ENCODE assay signal across 16 cellular contexts in the genomic region with DNA sequence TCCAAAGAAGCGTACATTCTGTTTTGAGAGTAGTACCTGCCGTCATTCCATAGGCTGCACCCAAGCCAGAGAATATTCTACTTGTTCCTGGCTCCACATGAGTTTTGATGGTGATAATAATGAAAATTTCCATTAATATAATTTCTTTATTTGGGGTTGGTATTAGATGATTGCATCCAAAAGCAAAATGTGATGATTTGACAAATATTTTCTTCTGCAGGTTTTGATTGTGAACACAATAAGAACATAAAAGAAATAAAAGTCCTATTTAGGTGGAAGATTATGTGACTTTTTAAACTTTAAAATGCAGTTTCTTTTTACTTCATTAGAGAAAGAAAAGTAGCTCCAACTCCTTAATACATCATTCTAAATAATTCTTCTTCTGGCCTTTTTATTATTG.
DNase-seq lines count a peak whose midpoint lies in the region; ATAC-seq and TF ChIP-seq lines count a peak whose summit lies in the region.
"Had no signal": no experiment of that assay in that cellular context is flagged by ENCODE, and none has a peak within 500 bp of the region (broad histone marks: within the 10 kb centered on the region; RNA-seq: fewer than 3 reads in every experiment).

No MANE protein-coding gene starts in this region.

- H3K27ac ChIP-seq in IMR-90 (ENCODE audit: insufficient read depth, low read length) (no peak overlapping the region), esophagus muscularis mucosa (replicated peaks in 1 of 4) (peak overlapping the region; percentile 76 to 78 (median 76)), rectal smooth muscle tissue (ENCODE audit: low read depth, low read length) (peak overlapping the region; percentile 48), suprapubic skin (no peak overlapping the region)
- H3K27ac ChIP-seq: C4-2B had no signal

- H3K56ac ChIP-seq in IMR-90 (ENCODE audit: extremely low read depth, insufficient read depth, low read length), result no peak overlapping the region

- H3K79me1 ChIP-seq in IMR-90 (ENCODE audit: low read depth in 1 of 2, low read length in 2 of 2), result no peaks in the 10 kb centered on the region

- no peak overlapping the region for H2BK120ac ChIP-seq in IMR-90 (ENCODE audit: low read depth, low read length)

- dilution Hi-C loops in IMR-90 (cut with HindIII; ENCODE audit: low sequenced_read_pairs, unreplicated experiment), result no loop called here

- CTCF ChIA-PET in IMR-90 (lab: Yijun Ruan, JAX), result no interaction called here

- no peak overlapping the region for H4K8ac ChIP-seq in IMR-90 (ENCODE audit: low read depth in 2 of 2, low read length in 2 of 2)

- ATAC-seq in IMR-90 (ENCODE audit: low read depth) (no peak), HG03521 (IDR thresholded peaks at IDR 0.05; ENCODE audit: unreplicated experiment) (no peak), HG03457 (IDR thresholded peaks at IDR 0.05; ENCODE audit: unreplicated experiment) (no peak)
- ATAC-seq: GM23338 had no signal

- H3K4me3 ChIP-seq in IMR-90 (ENCODE audit: insufficient read depth, low read depth, low read length), result no peak overlapping the region
- H3K4me3 ChIP-seq in esophagus muscularis mucosa, result no peak overlapping the region
- no peak overlapping the region for H3K4me3 ChIP-seq in rectal smooth muscle tissue (ENCODE audit: low read length)
- H3K4me3 ChIP-seq in suprapubic skin, result no peak overlapping the region
- H3K4me3 ChIP-seq: GM23338 had no signal

- DNase-seq in IMR-90, result no peak
- no peak for DNase-seq in esophagus muscularis mucosa (ENCODE audit: extremely low spot score)
- no peak for DNase-seq in suprapubic skin (ENCODE audit: low spot score in 2 of 2)
- DNase-seq in NOMO-1 (lab: John Stamatoyannopoulos, UW; ENCODE audit: unreplicated experiment in 2 of 2), result no peak
- DNase-seq: AML-193; Caco-2; CD4-positive, alpha-beta T cell; DMS153; DMS79; GDM1; HCEC 1CT had no signal

- no peak overlapping the region for H4K5ac ChIP-seq in IMR-90 (ENCODE audit: low read depth, low read length)

- no TSS peak for BruUV-seq in IMR-90 (replicated peaks; lab: Mats Ljungman, UMichigan)

- H2AK9ac ChIP-seq in IMR-90 (replicated peaks; ENCODE audit: low read depth, low read length, poor library complexity), result no peak overlapping the region

- no peak for TF ChIP-seq RAD21 in IMR-90 (IDR thresholded peaks at IDR 0.05; ENCODE audit: low read length)

- TF ChIP-seq CTCF in IMR-90 (conservative IDR thresholded peaks at IDR 0.05; ENCODE audit: low read depth, low read length) (no peak), esophagus muscularis mucosa (IDR thresholded peaks at IDR 0.05) (no peak), suprapubic skin (IDR thresholded peaks at IDR 0.05) (no peak)

- no peak overlapping the region for H3K18ac ChIP-seq in IMR-90 (ENCODE audit: low read depth, low read length)

- H3K4me1 ChIP-seq in IMR-90 (ENCODE audit: control insufficient read depth, insufficient read depth, low read length), result no peaks in the 10 kb centered on the region
- H3K4me1 ChIP-seq in esophagus muscularis mucosa, result peaks cover 0 to 59% (median 55%) of the 10 kb centered on the region in 4 donors
- peaks cover 21% of the 10 kb centered on the region for H3K4me1 ChIP-seq in rectal smooth muscle tissue (ENCODE audit: control insufficient read depth, insufficient read depth, low read length)
- H3K4me1 ChIP-seq in suprapubic skin, result no peaks in the 10 kb centered on the region
- H3K4me1 ChIP-seq: Caco-2 had no signal

- H2BK15ac ChIP-seq in IMR-90 (ENCODE audit: low read depth, low read length), result no peak overlapping the region

- no peak overlapping the region for H3K14ac ChIP-seq in IMR-90 (replicated peaks; ENCODE audit: low read depth, low read length)

- in situ Hi-C loops in IMR-90 (cut with MboI; ENCODE audit: low sequenced_read_pairs), result no loop called here

- H3K9ac ChIP-seq in IMR-90 (ENCODE audit: low read depth, low read length) (no peak overlapping the region), rectal smooth muscle tissue (ENCODE audit: low read length) (no peak overlapping the region)

- no peak overlapping the region for H2BK5ac ChIP-seq in IMR-90 (ENCODE audit: low read depth, low read length, poor library complexity, severe bottlenecking)

- H3K27me3 ChIP-seq in IMR-90 (ENCODE audit: control insufficient read depth, insufficient read depth, low read length) (no peaks in the 10 kb centered on the region), esophagus muscularis mucosa (no peaks in the 10 kb centered on the region), rectal smooth muscle tissue (ENCODE audit: control insufficient read depth, insufficient read depth, low read length) (no peaks in the 10 kb centered on the region), suprapubic skin (no peaks in the 10 kb centered on the region)

- no peak overlapping the region for H3K23ac ChIP-seq in IMR-90 (ENCODE audit: low read depth, low read length)

- no peak overlapping the region for H2AFZ ChIP-seq in IMR-90 (replicated peaks; ENCODE audit: low read length, poor library complexity)
- H2AFZ ChIP-seq: GM23338 had no signal

- H3K9me3 ChIP-seq in IMR-90 (ENCODE audit: control insufficient read depth, insufficient read depth, low read length) (peaks cover 3% of the 10 kb centered on the region; the same call in 1 of the 2 replicates), esophagus muscularis mucosa (no peaks in the 10 kb centered on the region), suprapubic skin (no peaks in the 10 kb centered on the region)
- H3K9me3 ChIP-seq: Caco-2 had no signal

- no peak overlapping the region for H3K4me2 ChIP-seq in IMR-90 (ENCODE audit: low read depth, low read length)
- H3K4me2 ChIP-seq: GM23338 had no signal

- H2AK5ac ChIP-seq in IMR-90 (ENCODE audit: low read depth, low read length), result no peak overlapping the region

- no peak for TF ChIP-seq POLR2A in IMR-90 (IDR thresholded peaks at IDR 0.05; ENCODE audit: low read depth, low read length)
- no peak for TF ChIP-seq POLR2A in esophagus muscularis mucosa (IDR thresholded peaks at IDR 0.05; ENCODE audit: low read depth)
- TF ChIP-seq POLR2A in suprapubic skin (IDR thresholded peaks at IDR 0.05), result no peak

- H4K91ac ChIP-seq in IMR-90 (ENCODE audit: insufficient read depth, low read depth, low read length), result no peak overlapping the region

- no peak overlapping the region for H2BK20ac ChIP-seq in IMR-90 (ENCODE audit: low read depth, low read length)

- H3K9me1 ChIP-seq in IMR-90 (ENCODE audit: insufficient read depth, low read length), result no peaks in the 10 kb centered on the region

- TF ChIP-seq EP300 in esophagus muscularis mucosa (IDR thresholded peaks at IDR 0.05), result no peak
- no peak for TF ChIP-seq EP300 in suprapubic skin (IDR thresholded peaks at IDR 0.05)

- POLR2A ChIA-PET in IMR-90 (lab: Charles Lee; ENCODE audit: unreplicated experiment), result no interaction called here

- intact Hi-C loops in IMR-90 (cut with micrococcal nuclease), result no loop called here
- intact Hi-C loops in esophagus muscularis mucosa (cut with DNase I), result no loop called here

- H3K4ac ChIP-seq in IMR-90 (ENCODE audit: low read depth, low read length), result no peak overlapping the region

- H3K36me3 ChIP-seq in IMR-90 (ENCODE audit: control insufficient read depth, insufficient read depth, low read length) (no peaks in the 10 kb centered on the region), esophagus muscularis mucosa (no peaks in the 10 kb centered on the region), rectal smooth muscle tissue (ENCODE audit: control insufficient read depth, insufficient read depth, low read length) (no peaks in the 10 kb centered on the region), suprapubic skin (no peaks in the 10 kb centered on the region)

- WGBS in IMR-90 (ENCODE audit: extremely low coverage in 2 of 2, insufficient read length in 1 of 2), 2 experiments, result no CpG with 5 or more reads among the region's 2 CpGs
- WGBS in esophagus muscularis mucosa, result 63% methylated on average over 2 of the region's 2 CpGs
- WGBS in suprapubic skin, result 88% methylated on average over 2 of the region's 2 CpGs

- H4K20me1 ChIP-seq in IMR-90 (ENCODE audit: insufficient read depth, low read length), result no peaks in the 10 kb centered on the region

TF ChIP-seq in IMR-90, 13 proteins besides CTCF, POLR2A, EP300 and RAD21:
- TF ChIP-seq MAFK (IDR thresholded peaks at IDR 0.05; ENCODE audit: low read depth, low read length) (peak; percentile 65), SMC3 (IDR thresholded peaks at IDR 0.05; ENCODE audit: low read depth, low read length) (no peak), MAZ (IDR thresholded peaks at IDR 0.05; ENCODE audit: borderline replicate concordance, low read depth, low read length) (no peak), RFX5 (IDR thresholded peaks at IDR 0.05; ENCODE audit: low read depth, low read length) (no peak), CHD1 (IDR thresholded peaks at IDR 0.05; ENCODE audit: low read depth, low read length) (no peak)

Comparison
In these comparisons a context has a peak if more than half of its experiments do, and no peak if none do; other contexts are left out.
1. H3K27ac ChIP-seq: peak in esophagus muscularis mucosa (4 of 4) and rectal smooth muscle tissue (single experiment); none in IMR-90 (single experiment) and suprapubic skin (single experiment).